Comparison of ENCODE assay signal across 17 cellular contexts in the genomic region with DNA sequence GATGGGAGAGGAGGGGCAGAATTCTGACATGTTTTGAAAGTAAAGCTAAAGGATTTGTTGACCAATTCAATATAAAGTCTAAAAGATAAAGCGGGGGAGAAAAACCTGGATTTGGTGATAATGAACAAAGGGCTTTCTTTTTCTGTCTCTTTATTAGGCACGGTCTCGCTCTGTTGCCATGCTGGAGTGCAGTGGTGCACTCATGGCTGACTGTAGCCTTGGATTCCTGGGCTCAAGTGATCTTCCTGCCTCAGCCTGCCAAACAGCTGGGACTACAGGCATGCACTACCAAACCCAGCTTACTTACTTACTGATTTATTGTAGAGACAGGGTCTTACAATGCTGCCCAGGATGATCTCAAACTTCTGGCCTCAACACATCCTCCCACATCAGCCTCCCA. TPM values are rescaled to one million over a fixed set of nuclear protein-coding genes. Genes with fewer than 3 reads are reported as not detected.
DNase-seq lines count a peak whose midpoint lies in the region; ATAC-seq and TF ChIP-seq lines count a peak whose summit lies in the region.
"Had no signal": no experiment of that assay in that cellular context is flagged by ENCODE, and none has a peak within 500 bp of the region (broad histone marks: within the 10 kb centered on the region; RNA-seq: fewer than 3 reads in every experiment).

No MANE protein-coding gene starts in this region.

- H3K9me3 Mint-ChIP-seq in CD8-positive, alpha-beta T cell, result no peaks in the 10 kb centered on the region
- H3K9me3 Mint-ChIP-seq in activated naive CD8-positive, alpha-beta T cell treated with anti-CD3 and anti-CD28 coated beads, Interleukin-2, amount 10 ng/mL, durations not matched to agents 7 days and 5 days, result peaks cover 6% of the 10 kb centered on the region
- peaks cover 0 to 5% (median 0%) of the 10 kb centered on the region in 11 donors for H3K9me3 Mint-ChIP-seq in naive thymus-derived CD4-positive, alpha-beta T cell
- H3K9me3 Mint-ChIP-seq: activated B cell treated with CpG ODN at 0.5 μM for 24 hours; activated T-helper 2 cell treated with anti-CD3 and anti-CD28 coated beads, Interferon-gamma antibody, Interleukin-2, Interleukin-4, amounts not matched to agents 10 μg/mL and 5 μg/mL and 100 μg/mL, durations not matched to agents 14 hours and 24 hours and 36 hours; HFFc6; immature natural killer cell had no signal

- peak overlapping the region; percentile 67 for H3K27ac Mint-ChIP-seq in CD8-positive, alpha-beta T cell
- peak overlapping the region; percentile 28 for H3K27ac Mint-ChIP-seq in activated naive CD8-positive, alpha-beta T cell treated with anti-CD3 and anti-CD28 coated beads, Interleukin-2, amount 10 ng/mL, durations not matched to agents 7 days and 5 days
- H3K27ac Mint-ChIP-seq in naive thymus-derived CD4-positive, alpha-beta T cell, result peak overlapping the region in 8 of 9 donors; percentile 15 to 88 (median 62)
- H3K27ac Mint-ChIP-seq: activated B cell treated with CpG ODN at 0.5 μM for 24 hours; activated T-helper 2 cell treated with anti-CD3 and anti-CD28 coated beads, Interferon-gamma antibody, Interleukin-2, Interleukin-4, amounts not matched to agents 10 μg/mL and 5 μg/mL and 100 μg/mL, durations not matched to agents 14 hours and 24 hours and 36 hours; immature natural killer cell had no signal

- in situ Hi-C loops in ACHN (cut with HindIII; ENCODE audit: low pct_ligation_motif_present, low pct_unique_long_range_greater_than_20kb, low sequenced_read_pairs), result no loop called here

- H3K4me1 ChIP-seq in CD8-positive, alpha-beta T cell (ENCODE audit: insufficient read depth, low read length), result peaks cover 65% of the 10 kb centered on the region
- peaks cover 25 to 52% of the 10 kb centered on the region in 2 donors for H3K4me1 ChIP-seq in naive thymus-derived CD4-positive, alpha-beta T cell (ENCODE audit: control insufficient read depth in 2 of 2, insufficient read depth in 2 of 2, low read length in 2 of 2)

- peaks cover 58% of the 10 kb centered on the region for H3K36me3 Mint-ChIP-seq in CD8-positive, alpha-beta T cell
- H3K36me3 Mint-ChIP-seq in activated naive CD8-positive, alpha-beta T cell treated with anti-CD3 and anti-CD28 coated beads, Interleukin-2, amount 10 ng/mL, durations not matched to agents 7 days and 5 days, result peaks cover 44% of the 10 kb centered on the region
- peaks cover 11 to 52% (median 27%) of the 10 kb centered on the region in 5 donors for H3K36me3 Mint-ChIP-seq in naive thymus-derived CD4-positive, alpha-beta T cell

- ATAC-seq in CD8-positive, alpha-beta T cell, result no peak
- no peak for ATAC-seq in activated naive CD8-positive, alpha-beta T cell treated with anti-CD3 and anti-CD28 coated beads, Interleukin-2, amount 10 ng/mL, durations not matched to agents 7 days and 5 days (ENCODE audit: low read depth)
- ATAC-seq in naive thymus-derived CD4-positive, alpha-beta T cell, result no peak
- ATAC-seq in HG03139 (IDR thresholded peaks at IDR 0.05; ENCODE audit: unreplicated experiment), result no peak
- ATAC-seq: right cardiac atrium had no signal

- H3K4me3 Mint-ChIP-seq in CD8-positive, alpha-beta T cell, result peak overlapping the region; percentile 20
- H3K4me3 Mint-ChIP-seq in activated naive CD8-positive, alpha-beta T cell treated with anti-CD3 and anti-CD28 coated beads, Interleukin-2, amount 10 ng/mL, durations not matched to agents 7 days and 5 days, result no peak overlapping the region
- peak overlapping the region; percentile 17 to 71 (median 44) for H3K4me3 Mint-ChIP-seq in naive thymus-derived CD4-positive, alpha-beta T cell
- H3K4me3 Mint-ChIP-seq: activated B cell treated with CpG ODN at 0.5 μM for 24 hours, HFFc6, immature natural killer cell had no signal

- H3K36me3 ChIP-seq in CD8-positive, alpha-beta T cell (ENCODE audit: insufficient read depth, low read length), result peaks cover 12% of the 10 kb centered on the region
- peaks cover 4 to 24% (median 6%) of the 10 kb centered on the region in 3 experiments for H3K36me3 ChIP-seq in naive thymus-derived CD4-positive, alpha-beta T cell (ENCODE audit: control insufficient read depth in 2 of 3, insufficient read depth in 3 of 3, low read length in 3 of 3)
- peaks cover 44% of the 10 kb centered on the region for H3K36me3 ChIP-seq in WERI-Rb-1

- intact Hi-C loops in CD8-positive, alpha-beta T cell (cut with DNase I, micrococcal nuclease), result no loop called here
- intact Hi-C loops in naive thymus-derived CD4-positive, alpha-beta T cell (cut with micrococcal nuclease), result no loop called here

- no peaks in the 10 kb centered on the region for H3K27me3 Mint-ChIP-seq in CD8-positive, alpha-beta T cell (ENCODE audit: low read depth)
- no peaks in the 10 kb centered on the region for H3K27me3 Mint-ChIP-seq in activated naive CD8-positive, alpha-beta T cell treated with anti-CD3 and anti-CD28 coated beads, Interleukin-2, amount 10 ng/mL, durations not matched to agents 7 days and 5 days
- H3K27me3 Mint-ChIP-seq in naive thymus-derived CD4-positive, alpha-beta T cell, result no peaks in the 10 kb centered on the region
- H3K27me3 Mint-ChIP-seq: activated B cell treated with CpG ODN at 0.5 μM for 24 hours had no signal

- CTCF ChIA-PET in CD8-positive, alpha-beta T cell (lab: Charles Lee), result interaction anchor here (2.4 kb wide), 1 partner anchor 9 kb away, joined by 8 read pairs; no protein-coding TSS in a partner anchor
- CTCF ChIA-PET in naive thymus-derived CD4-positive, alpha-beta T cell (lab: Charles Lee), result interaction anchor here (0.6 kb wide), 1 partner anchor 774 kb away, joined by 3 read pairs; no protein-coding TSS in a partner anchor

- peaks cover 82% of the 10 kb centered on the region for H3K4me1 Mint-ChIP-seq in CD8-positive, alpha-beta T cell (ENCODE audit: low read depth)
- peaks cover 43% of the 10 kb centered on the region for H3K4me1 Mint-ChIP-seq in activated naive CD8-positive, alpha-beta T cell treated with anti-CD3 and anti-CD28 coated beads, Interleukin-2, amount 10 ng/mL, durations not matched to agents 7 days and 5 days
- H3K4me1 Mint-ChIP-seq in naive thymus-derived CD4-positive, alpha-beta T cell, result peaks cover 30 to 93% (median 83%) of the 10 kb centered on the region in 7 donors

- POLR2A ChIA-PET in CD8-positive, alpha-beta T cell (lab: Charles Lee), result interaction anchor here (1.6 kb wide), 1 partner anchor 9 kb away, joined by 4 read pairs; no protein-coding TSS in a partner anchor
- POLR2A ChIA-PET in activated naive CD8-positive, alpha-beta T cell treated with anti-CD3 and anti-CD28 coated beads, Interleukin-2, amount 10 ng/mL, durations not matched to agents 7 days and 5 days (lab: Charles Lee), result interaction anchor here (10.5 kb wide), 1 partner anchor 11 kb away, joined by 108 read pairs; no protein-coding TSS in a partner anchor
- POLR2A ChIA-PET in naive thymus-derived CD4-positive, alpha-beta T cell (lab: Charles Lee), result interaction anchor here (0.5 to 6.2 kb wide), 3 partner anchors 8 to 29 kb away, joined by 3 to 76 read pairs (median 5); no protein-coding TSS in a partner anchor

- H3K27ac ChIP-seq in CD8-positive, alpha-beta T cell (ENCODE audit: low read depth, low read length), result no peak overlapping the region
- H3K27ac ChIP-seq in naive thymus-derived CD4-positive, alpha-beta T cell (ENCODE audit: low read depth, low read length), result no peak overlapping the region
- no peak overlapping the region for H3K27ac ChIP-seq in WERI-Rb-1
- H3K27ac ChIP-seq: SK-N-MC had no signal

- no peaks in the 10 kb centered on the region for H3K9me3 ChIP-seq in CD8-positive, alpha-beta T cell (ENCODE audit: low read length)
- H3K9me3 ChIP-seq in naive thymus-derived CD4-positive, alpha-beta T cell (ENCODE audit: control insufficient read depth in 2 of 3, low read length in 3 of 3), result no peaks in the 10 kb centered on the region
- no peaks in the 10 kb centered on the region for H3K9me3 ChIP-seq in WERI-Rb-1 (ENCODE audit: severe bottlenecking)

- no peak for TF ChIP-seq CTCF in CD8-positive, alpha-beta T cell (IDR thresholded peaks at IDR 0.05)
- TF ChIP-seq CTCF in WERI-Rb-1 (IDR thresholded peaks at IDR 0.05; ENCODE audit: low read depth, low read length), result no peak

- H3K27me3 ChIP-seq in CD8-positive, alpha-beta T cell (ENCODE audit: insufficient read depth, low read length), result no peaks in the 10 kb centered on the region
- no peaks in the 10 kb centered on the region for H3K27me3 ChIP-seq in naive thymus-derived CD4-positive, alpha-beta T cell (ENCODE audit: control insufficient read depth in 2 of 2, insufficient read depth in 2 of 2, low read length in 2 of 2)
- H3K27me3 ChIP-seq in WERI-Rb-1 (ENCODE audit: insufficient read depth, low read depth, severe bottlenecking), result no peaks in the 10 kb centered on the region

- DNase-seq in ACHN (peak; percentile 35), D341Med (ENCODE audit: low spot score) (no peak), WERI-Rb-1 (no peak)
- DNase-seq in CD8-positive, alpha-beta T cell, result no peak
- DNase-seq in activated naive CD8-positive, alpha-beta T cell treated with anti-CD3 and anti-CD28 coated beads, Interleukin-2, amount 10 ng/mL, durations not matched to agents 7 days and 5 days, result no peak
- no peak for DNase-seq in naive thymus-derived CD4-positive, alpha-beta T cell
- DNase-seq: activated B cell treated with CpG ODN at 0.5 μM for 24 hours; amygdala; HFFc6; immature natural killer cell; NCI-H524; nucleus accumbens; right cardiac atrium; stimulated activated CD4-positive, alpha-beta T cell treated with anti-CD3 and anti-CD28 coated beads, Interleukin-15, amount 100 ng/mL, for 24 hours had no signal

- H3K4me3 ChIP-seq in CD8-positive, alpha-beta T cell (ENCODE audit: low read depth, low read length), result no peak overlapping the region
- no peak overlapping the region for H3K4me3 ChIP-seq in naive thymus-derived CD4-positive, alpha-beta T cell (ENCODE audit: low read length)
- no peak overlapping the region for H3K4me3 ChIP-seq in WERI-Rb-1 (ENCODE audit: low read depth, low read length)
- H3K4me3 ChIP-seq: SK-N-MC had no signal

RNA-seq across cellular contexts. Expression of a gene that starts 7.5 kb away (rescaled TPM):
- 100 to 1,000 TPM; 119 to 120 TPM for total RNA-seq in CD8-positive, alpha-beta T cell
- total RNA-seq in activated naive CD8-positive, alpha-beta T cell treated with anti-CD3 and anti-CD28 coated beads, Interleukin-2, amount 10 ng/mL, durations not matched to agents 7 days and 5 days, result 10 to 100 TPM; 42.2 to 48.6 TPM
- 10 to 100 TPM; 28.7 to 91.9 (median 65.6) TPM for total RNA-seq in naive thymus-derived CD4-positive, alpha-beta T cell
- polyA plus RNA-seq in naive thymus-derived CD4-positive, alpha-beta T cell, result 100 to 1,000 TPM in 1 of 2 donors, 10 to 100 TPM in 1; 66.0 to 115 TPM
